ENCODE assay signal across 23 cellular contexts in genomic region chr13:28602580-28602979, GRCh38.
"Had no signal": no experiment of that assay in that cellular context is flagged by ENCODE, and none has a peak within 500 bp of the region (broad histone marks: within the 10 kb centered on the region; RNA-seq: fewer than 3 reads in every experiment).

No MANE protein-coding gene starts in this region.

- H3K27ac Mint-ChIP-seq: immature natural killer cell; naive thymus-derived CD8-positive, alpha-beta T cell; progenitor cell of endocrine pancreas; stimulated activated naive B cell treated with anti-CD40 and anti-IgM and Interleukin-4, amounts not matched to agents 10 μg/mL and 1 μg/mL and 100 μg/mL, for 72 hours; stimulated activated naive CD8-positive, alpha-beta T cell treated with anti-CD3 and anti-CD28 coated beads, Interleukin-15, amount 100 ng/mL, for 72 hours had no signal

- H3K4me1 Mint-ChIP-seq: central memory CD8-positive, alpha-beta T cell; immature natural killer cell; naive thymus-derived CD8-positive, alpha-beta T cell; neural crest cell; stimulated activated naive CD8-positive, alpha-beta T cell treated with anti-CD3 and anti-CD28 coated beads, Interleukin-15, amount 100 ng/mL, for 72 hours had no signal

- H3K4me3 ChIP-seq: dorsolateral prefrontal cortex, esophagus muscularis mucosa, gastroesophageal sphincter, lung, pancreas, right lobe of liver, spleen, testis, tibial nerve had no signal

- ATAC-seq: gastroesophageal sphincter; naive thymus-derived CD8-positive, alpha-beta T cell; pancreas; right lobe of liver; stimulated activated naive B cell treated with anti-CD40 and anti-IgM and Interleukin-4, amounts not matched to agents 10 μg/mL and 1 μg/mL and 100 μg/mL, for 72 hours; stimulated activated naive CD8-positive, alpha-beta T cell treated with anti-CD3 and anti-CD28 coated beads, Interleukin-15, amount 100 ng/mL, for 72 hours had no signal

- H3K27me3 ChIP-seq: dorsolateral prefrontal cortex, esophagus muscularis mucosa, gastroesophageal sphincter, pancreas, right lobe of liver, spleen, testis, tibial nerve had no signal

- H3K27me3 Mint-ChIP-seq: stimulated activated naive B cell treated with anti-CD40 and anti-IgM and Interleukin-4, amounts not matched to agents 10 μg/mL and 1 μg/mL and 100 μg/mL, for 72 hours had no signal

- H3K9me3 ChIP-seq: esophagus muscularis mucosa, pancreas, right lobe of liver, testis had no signal

- H3K9me3 Mint-ChIP-seq: central memory CD8-positive, alpha-beta T cell; immature natural killer cell; neural crest cell; stimulated activated naive B cell treated with anti-CD40 and anti-IgM and Interleukin-4, amounts not matched to agents 10 μg/mL and 1 μg/mL and 100 μg/mL, for 72 hours had no signal

- H3K4me3 Mint-ChIP-seq: central memory CD8-positive, alpha-beta T cell; immature natural killer cell; naive thymus-derived CD8-positive, alpha-beta T cell; neural crest cell; stimulated activated naive B cell treated with anti-CD40 and anti-IgM and Interleukin-4, amounts not matched to agents 10 μg/mL and 1 μg/mL and 100 μg/mL, for 72 hours; stimulated activated naive CD8-positive, alpha-beta T cell treated with anti-CD3 and anti-CD28 coated beads, Interleukin-15, amount 100 ng/mL, for 72 hours had no signal

- DNase-seq: cortex of kidney; dorsolateral prefrontal cortex; effector CD8-positive, alpha-beta T cell; glutamatergic neuron; immature natural killer cell; left ventricle myocardium superior; mesenchymal stem cell; naive thymus-derived CD8-positive, alpha-beta T cell; pancreas; right lobe of liver; spleen; stimulated activated CD4-positive, alpha-beta T cell treated with anti-CD3 and anti-CD28 coated beads, Interleukin-2, amount 100 ng/mL, for 24 hours; stimulated activated CD4-positive, alpha-beta T cell treated with anti-CD3 and anti-CD28 coated beads, Interleukin-4, amount 100 ng/mL, for 4 hours; stimulated activated naive B cell treated with anti-CD40 and anti-IgM and Interleukin-4, amounts not matched to agents 10 μg/mL and 1 μg/mL and 100 μg/mL, for 72 hours; stimulated activated naive CD8-positive, alpha-beta T cell treated with anti-CD3 and anti-CD28 coated beads, Interleukin-15, amount 100 ng/mL, for 72 hours; testis had no signal

- H3K36me3 Mint-ChIP-seq: immature natural killer cell; naive thymus-derived CD8-positive, alpha-beta T cell; stimulated activated naive B cell treated with anti-CD40 and anti-IgM and Interleukin-4, amounts not matched to agents 10 μg/mL and 1 μg/mL and 100 μg/mL, for 72 hours had no signal

- H3K4me1 ChIP-seq: esophagus muscularis mucosa, gastroesophageal sphincter, pancreas, right lobe of liver, spleen, tibial nerve had no signal

- H3K36me3 ChIP-seq: esophagus muscularis mucosa, gastroesophageal sphincter, pancreas, right lobe of liver, spleen, tibial nerve had no signal

- H3K27ac ChIP-seq: esophagus muscularis mucosa, gastroesophageal sphincter, pancreas, right lobe of liver, spleen, tibial nerve had no signal
